17 cellular contexts compared by ENCODE assay signal in the genomic region with DNA sequence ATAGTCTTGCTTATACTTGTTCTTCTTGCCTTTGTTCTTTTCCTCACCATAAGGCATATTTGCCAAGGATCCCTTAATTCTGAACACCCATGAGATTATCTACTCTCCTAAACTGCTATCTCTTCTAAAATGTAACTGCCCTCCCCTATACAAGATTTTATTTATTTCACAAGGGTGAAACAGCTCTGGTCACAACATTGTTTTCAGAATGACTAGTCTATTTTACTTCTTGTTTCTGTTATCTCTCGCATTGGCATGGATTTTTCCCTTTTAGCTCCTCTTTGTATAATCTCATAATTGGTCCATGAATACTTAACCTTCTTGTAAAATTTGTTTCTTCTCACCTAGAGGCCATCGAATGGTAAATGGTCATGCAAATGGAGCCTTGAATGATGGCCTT.
DNase-seq lines count a peak whose midpoint lies in the region; ATAC-seq lines count a peak whose summit lies in the region.
"Had no signal": no experiment of that assay in that cellular context is flagged by ENCODE, and none has a peak within 500 bp of the region (broad histone marks: within the 10 kb centered on the region; RNA-seq: fewer than 3 reads in every experiment).

No MANE protein-coding gene starts in this region.

- DNase-seq in OCI-M1 (lab: John Stamatoyannopoulos, UW), result peak; percentile 16
- no peak for DNase-seq in activated CD4-positive, alpha-beta T cell treated with anti-CD3 and anti-CD28 coated beads for 4 hours
- no peak for DNase-seq in T-helper 1 cell
- DNase-seq: CD8-positive, alpha-beta memory T cell; MM.1S; NCI-H1417; NCI-H187; NCI-H2227 treated with DMSO at 0.1 percent for 48 hours; NCI-H510A treated with DMSO at 0.1 percent for 48 hours; NCI-H82; T-helper 2 cell had no signal

- peak; percentile 64 for ATAC-seq in GM18520 (IDR thresholded peaks at IDR 0.05; ENCODE audit: unreplicated experiment)
- ATAC-seq in GM18907 (IDR thresholded peaks at IDR 0.05; ENCODE audit: unreplicated experiment), result peak; percentile 63
- ATAC-seq in HG03342 (IDR thresholded peaks at IDR 0.05; ENCODE audit: unreplicated experiment), result peak; percentile 52
- ATAC-seq in HG03378 (IDR thresholded peaks at IDR 0.05; ENCODE audit: unreplicated experiment), result no peak
- no peak for ATAC-seq in GM19397 (IDR thresholded peaks at IDR 0.05; ENCODE audit: unreplicated experiment)
- ATAC-seq: Right ventricle myocardium inferior had no signal

Comparison
In these comparisons a context has a peak if more than half of its experiments do, and no peak if none do; other contexts are left out.
1. ATAC-seq: peak in GM18520 (single experiment), GM18907 (single experiment) and HG03342 (single experiment); none in HG03378 (single experiment) and GM19397 (single experiment).